ENCODE assay signal across 27 cellular contexts in the genomic region with DNA sequence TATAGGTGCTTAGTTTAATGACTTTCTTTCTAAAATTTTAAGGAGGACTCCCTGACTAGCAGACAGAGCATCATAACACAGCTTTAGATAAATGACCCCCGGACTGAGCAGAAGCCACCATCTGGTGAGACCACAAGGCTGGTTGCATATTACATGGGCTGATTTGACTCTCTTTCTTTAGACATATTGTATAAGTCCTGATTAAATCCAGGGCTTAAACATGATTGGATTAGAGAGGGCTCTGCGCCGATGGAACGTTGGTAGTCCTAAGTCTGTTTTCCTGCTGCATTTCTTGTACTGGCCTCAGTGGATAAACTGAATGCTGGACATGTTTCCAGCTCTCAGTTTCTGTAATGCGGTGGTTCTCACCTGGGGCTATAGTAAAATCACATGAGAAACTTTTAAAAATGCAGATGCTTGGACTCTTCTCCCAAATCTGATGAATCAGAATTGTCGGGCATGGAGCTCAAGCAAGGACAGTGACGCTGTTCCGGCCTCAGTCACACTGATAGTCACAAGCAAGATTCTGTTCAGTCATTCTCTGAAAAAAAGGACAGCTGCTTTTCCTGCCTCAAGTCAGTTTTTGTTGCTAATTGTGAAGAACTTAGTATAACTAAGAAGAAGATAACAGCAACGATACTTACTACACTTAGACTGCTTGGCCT. TPM values are rescaled to one million over a fixed set of nuclear protein-coding genes. Genes with fewer than 3 reads are reported as not detected.
"Had no signal": no experiment of that assay in that cellular context is flagged by ENCODE, and none has a peak within 500 bp of the region (broad histone marks: within the 10 kb centered on the region; RNA-seq: fewer than 3 reads in every experiment).

No MANE protein-coding gene starts in this region.

- H3K9me3 ChIP-seq: ascending aorta, SJCRH30 had no signal

- H3K27ac ChIP-seq: ascending aorta, SJCRH30, SK-N-MC had no signal

- H3K4me3 ChIP-seq: ascending aorta, cardiac muscle cell, SJCRH30, SK-N-MC had no signal

- DNase-seq: activated CD4-positive, alpha-beta memory T cell treated with anti-CD3 and anti-CD28 coated beads for 36 hours; activated CD4-positive, alpha-beta T cell treated with anti-CD3 and anti-CD28 coated beads for 36 hours; activated CD4-positive, alpha-beta T cell treated with anti-CD3 and anti-CD28 coated beads, Interleukin-2, amount 50 U/mL, for 1 hour; activated CD8-positive, alpha-beta memory T cell treated with anti-CD3 and anti-CD28 coated beads, Interleukin-2, amount 50 U/mL, for 4 hours; activated gamma-delta T cell treated with Interleukin-2 at 50 U/mL for 16 hours; activated naive CD4-positive, alpha-beta T cell treated with anti-CD3 and anti-CD28 coated beads for 36 hours; activated T-cell treated with anti-CD3 and anti-CD28 coated beads for 4 hours; activated T-cell treated with anti-CD3 and anti-CD28 coated beads, Interleukin-2, amount 50 U/mL, for 4 hours; amygdala; Karpas-422; KBM-7; NCI-H1105; NCI-H1417 treated with DMSO at 0.1 percent for 48 hours; NCI-H187 treated with DMSO at 0.1 percent for 48 hours; NCI-H2081 treated with DMSO at 0.1 percent for 48 hours; NCI-H226; NCI-H526 treated with DMSO at 0.1 percent for 48 hours; NCI-H774; SHP77; SJCRH30; T1000 had no signal

- H3K4me1 ChIP-seq: ascending aorta, SJCRH30 had no signal

- H3K27me3 ChIP-seq: ascending aorta, cardiac muscle cell, SJCRH30 had no signal

- ATAC-seq: activated CD4-positive, alpha-beta T cell treated with anti-CD3 and anti-CD28 coated beads for 36 hours; activated naive CD4-positive, alpha-beta T cell treated with anti-CD3 and anti-CD28 coated beads, Interleukin-2, amount 50 U/mL, for 72 hours; activated T-cell treated with anti-CD3 and anti-CD28 coated beads, Interleukin-2, amount 50 U/mL, for 4 hours; Panc1 had no signal

RNA-seq across cellular contexts. Expression of a gene that starts 49.0 kb away (rescaled TPM):
- total RNA-seq: MCF 10A, SJCRH30 had no signal
